In genomic region chr15:58988011-58988785, GRCh38 we compare ENCODE assay signal across 8 cellular contexts. TPM values are rescaled to one million over a fixed set of nuclear protein-coding genes. Genes with fewer than 3 reads are reported as not detected.
DNase-seq lines count a peak whose midpoint lies in the region; ATAC-seq and TF ChIP-seq lines count a peak whose summit lies in the region.

No MANE protein-coding gene starts in this region.

- peaks cover 4% of the 10 kb centered on the region for H3K27me3 Mint-ChIP-seq in CD4-positive, CD25-positive, alpha-beta regulatory T cell

- H3K4me3 Mint-ChIP-seq in CD4-positive, CD25-positive, alpha-beta regulatory T cell = peak overlapping the region; percentile 94 to 99 (median 98)

- TF ChIP-seq EP300 in neural cell (conservative IDR thresholded peaks at IDR 0.05; ENCODE audit: poor library complexity, severe bottlenecking) = peak; percentile 26

- no peak for TF ChIP-seq RAD21 in neural cell (conservative IDR thresholded peaks at IDR 0.05)

- H2AFZ ChIP-seq in neural cell (ENCODE audit: low read depth, low read length) = peak overlapping the region; percentile 100

- H3K9ac ChIP-seq in neural cell (ENCODE audit: low read length) (peak overlapping the region; percentile 97), stomach smooth muscle (ENCODE audit: low read length in 2 of 2) (peak overlapping the region; percentile 80 to 85)

- no peaks in the 10 kb centered on the region for H3K9me3 Mint-ChIP-seq in CD4-positive, CD25-positive, alpha-beta regulatory T cell

- peak overlapping the region; percentile 77 for H3K4me2 ChIP-seq in neural cell (ENCODE audit: low read length)

- H4K20me1 ChIP-seq in neural cell (ENCODE audit: insufficient read depth) = no peaks in the 10 kb centered on the region

- H3K4me1 ChIP-seq in CD4-positive, CD25-positive, alpha-beta regulatory T cell (ENCODE audit: control insufficient read depth, insufficient read depth, low read length, poor library complexity, severe bottlenecking) = peaks cover 24% of the 10 kb centered on the region
- H3K4me1 ChIP-seq in stomach smooth muscle (ENCODE audit: control insufficient read depth, insufficient read depth, low read length) = no peaks in the 10 kb centered on the region

- no peaks in the 10 kb centered on the region for H3F3A ChIP-seq in neural cell (ENCODE audit: insufficient read depth, low read length, poor library complexity, severe bottlenecking)

- peaks cover 13% of the 10 kb centered on the region for H3K36me3 Mint-ChIP-seq in CD4-positive, CD25-positive, alpha-beta regulatory T cell

- peak overlapping the region; percentile 84 for H3K27ac ChIP-seq in CD4-positive, CD25-positive, alpha-beta regulatory T cell (ENCODE audit: insufficient read depth, low read length, poor library complexity, severe bottlenecking)
- peak overlapping the region; percentile 97 for H3K27ac ChIP-seq in neural cell (ENCODE audit: low read length)
- H3K27ac ChIP-seq in stomach smooth muscle (ENCODE audit: low read length) = peak overlapping the region; percentile 69

- H3K36me3 ChIP-seq in CD4-positive, CD25-positive, alpha-beta regulatory T cell (ENCODE audit: control insufficient read depth, insufficient read depth, low read length) = peaks cover 11% of the 10 kb centered on the region
- H3K36me3 ChIP-seq in neural cell (ENCODE audit: insufficient read depth, low read length) = peaks cover 7% of the 10 kb centered on the region
- H3K36me3 ChIP-seq in stomach smooth muscle (ENCODE audit: control insufficient read depth in 2 of 2, insufficient read depth in 2 of 2, low read length in 2 of 2) = peaks cover 0 to 2% of the 10 kb centered on the region in 2 donors

- H3K9me2 ChIP-seq in neural cell (ENCODE audit: insufficient read depth, low read length) = no peaks in the 10 kb centered on the region

- peak overlapping the region; percentile 94 to 97 (median 95) for H3K27ac Mint-ChIP-seq in CD4-positive, CD25-positive, alpha-beta regulatory T cell

- peaks cover 50% of the 10 kb centered on the region for H3K79me2 ChIP-seq in neural cell (replicated peaks; ENCODE audit: insufficient read depth, low read length)

- H3K27me3 ChIP-seq in CD4-positive, CD25-positive, alpha-beta regulatory T cell (ENCODE audit: control insufficient read depth, insufficient read depth, low read length) = no peaks in the 10 kb centered on the region
- no peaks in the 10 kb centered on the region for H3K27me3 ChIP-seq in neural cell (ENCODE audit: insufficient read depth, low read depth, low read length)
- H3K27me3 ChIP-seq in stomach smooth muscle (ENCODE audit: control insufficient read depth in 1 of 2, insufficient read depth in 2 of 2, low read length in 2 of 2) = no peaks in the 10 kb centered on the region

- no peaks in the 10 kb centered on the region for H3K9me3 ChIP-seq in CD4-positive, CD25-positive, alpha-beta regulatory T cell (ENCODE audit: control insufficient read depth in 2 of 2, low read length in 2 of 2)
- H3K9me3 ChIP-seq in neural cell (ENCODE audit: low read length) (no peaks in the 10 kb centered on the region), stomach smooth muscle (ENCODE audit: control insufficient read depth in 2 of 2, low read length in 2 of 2) (no peaks in the 10 kb centered on the region)

- DNase-seq in CD4-positive, CD25-positive, alpha-beta regulatory T cell = peak; percentile 43 to 55 (median 52)
- DNase-seq in activated gamma-delta T cell (lab: John Stamatoyannopoulos, UW) (peak; percentile 38), foreskin fibroblast (peak; percentile 30 to 75)

- peaks cover 26 to 52% (median 34%) of the 10 kb centered on the region in 4 donors for H3K4me1 Mint-ChIP-seq in CD4-positive, CD25-positive, alpha-beta regulatory T cell

- H3K4me3 ChIP-seq in CD4-positive, CD25-positive, alpha-beta regulatory T cell (ENCODE audit: low read depth, low read length) = peak overlapping the region; percentile 98
- H3K4me3 ChIP-seq in foreskin fibroblast (ENCODE audit: low read depth in 1 of 2, low read length in 2 of 2) (peak overlapping the region; percentile 94 to 99), neural cell (ENCODE audit: low read length) (peak overlapping the region; percentile 76), stomach smooth muscle (ENCODE audit: low read length in 2 of 2) (peak overlapping the region; percentile 93 to 94)

- ATAC-seq in CD4-positive, CD25-positive, alpha-beta regulatory T cell (ENCODE audit: low read depth in 2 of 2) = peak; percentile 40 to 41
- ATAC-seq in GM19372 (IDR thresholded peaks at IDR 0.05; ENCODE audit: low read depth, unreplicated experiment) (peak; percentile 26), HG03520 (IDR thresholded peaks at IDR 0.05; ENCODE audit: unreplicated experiment) (peak; percentile 33)

- TF ChIP-seq CTCF in foreskin fibroblast (IDR thresholded peaks at IDR 0.05; ENCODE audit: low read depth, low read length) = no peak
- TF ChIP-seq CTCF in neural cell (IDR thresholded peaks at IDR 0.05; ENCODE audit: poor library complexity, severe bottlenecking) = no peak

TF ChIP-seq in PFSK-1, 5 proteins besides CTCF, POLR2A, EP300 and RAD21:
- TF ChIP-seq POLR2AphosphoS5 (IDR thresholded peaks at IDR 0.05; ENCODE audit: low read depth, low read length) (no peak; the same call in none of the 2 replicates), SIN3A (IDR thresholded peaks at IDR 0.05; ENCODE audit: borderline replicate concordance, insufficient read depth, low read length) (peak; percentile 75; the same call in 1 of the 2 replicates)

TF ChIP-seq in neural cell, 6 proteins besides CTCF, POLR2A, EP300 and RAD21:
- TF ChIP-seq MXI1 (conservative IDR thresholded peaks at IDR 0.05; ENCODE audit: poor library complexity, severe bottlenecking) (peak; percentile 47), POLR2AphosphoS5 (IDR thresholded peaks at IDR 0.05) (no peak)
TF ChIP-seq in neural cell: peak in this region for 1.

RNA-seq across cellular contexts. Expression of gene RNF111, which starts 0.7 kb away (rescaled TPM):
- 58.2 TPM for total RNA-seq in CD4-positive, CD25-positive, alpha-beta regulatory T cell
- polyA plus RNA-seq in CD4-positive, CD25-positive, alpha-beta regulatory T cell = 10 to 100 TPM; 17.2 to 23.2 (median 18.8) TPM
- 26.3 TPM for polyA plus RNA-seq in PFSK-1 (2012; ENCODE audit: insufficient read length, low read depth)
- 20.8 and 25.8 TPM in 2 replicates for polyA plus RNA-seq in neural cell
- 52.1 and 67.0 TPM in 2 replicates for polyA minus RNA-seq in neural cell

RNA-seq across cellular contexts. Expression of gene SLTM, which starts 54.7 kb away (rescaled TPM):
- total RNA-seq in CD4-positive, CD25-positive, alpha-beta regulatory T cell = 232 TPM
- 10 to 100 TPM; 43.6 to 57.5 (median 53.8) TPM for polyA plus RNA-seq in CD4-positive, CD25-positive, alpha-beta regulatory T cell
- polyA plus RNA-seq in PFSK-1 (2012; ENCODE audit: insufficient read length, low read depth) = 98.1 TPM
- 100 and 124 TPM in 2 replicates for polyA plus RNA-seq in neural cell
- 121 and 154 TPM in 2 replicates for polyA minus RNA-seq in neural cell

Comparison
In these comparisons a context has a peak if more than half of its experiments do, and no peak if none do; other contexts are left out.
1. Peak in every context shown above with its lines: DNase-seq, ATAC-seq, H3K4me3 ChIP-seq and H3K27ac ChIP-seq.